In genomic region chr1:155645024-155645423, GRCh38 we compare ENCODE assay signal across 21 cellular contexts. TPM values are rescaled to one million over a fixed set of nuclear protein-coding genes. Genes with fewer than 3 reads are reported as not detected.
DNase-seq lines count a peak whose midpoint lies in the region; ATAC-seq, FAIRE-seq and TF ChIP-seq lines count a peak whose summit lies in the region.
"Had no signal": no experiment of that assay in that cellular context is flagged by ENCODE, and none has a peak within 500 bp of the region (broad histone marks: within the 10 kb centered on the region; RNA-seq: fewer than 3 reads in every experiment).

No MANE protein-coding gene starts in this region.

- H3K36me3 Mint-ChIP-seq in activated CD4-positive, alpha-beta T cell treated with anti-CD3 and anti-CD28 coated beads, Interleukin-2, amount 10 ng/mL, durations not matched to agents 7 days and 5 days (ENCODE audit: low read depth), result peaks cover 12% of the 10 kb centered on the region
- peaks cover 6% of the 10 kb centered on the region for H3K36me3 Mint-ChIP-seq in activated naive CD8-positive, alpha-beta T cell treated with anti-CD3 and anti-CD28 coated beads for 36 hours

- H3K27me3 ChIP-seq in HepG2 (ENCODE audit: control insufficient read depth in 1 of 2, insufficient read depth in 2 of 2, low read length in 2 of 2), result no peaks in the 10 kb centered on the region
- H3K27me3 ChIP-seq in right lobe of liver, result no peaks in the 10 kb centered on the region
- H3K27me3 ChIP-seq in aorta (ENCODE audit: control insufficient read depth in 1 of 2, insufficient read depth in 2 of 2, low read length in 1 of 2), result no peaks in the 10 kb centered on the region
- H3K27me3 ChIP-seq: gastroesophageal sphincter, left lung had no signal

- no peak overlapping the region for H3K4me2 ChIP-seq in HepG2 (ENCODE audit: low read depth, low read length)

- 52% methylated on average over 1 of the region's 1 CpG for WGBS in HepG2 (ENCODE audit: low lambda C conversion rate)
- 88% methylated on average over 1 of the region's 1 CpG for whole genome bisulfite sequencing in right lobe of liver (ENCODE audit: insufficient coverage, low coverage, low lambda C conversion rate, missing lambda C conversion rate)
- 53 to 74% methylated on average over 1 of the region's 1 CpG for WGBS in aorta, 2 donors

- no peaks in the 10 kb centered on the region for H3K79me2 ChIP-seq in HepG2 (ENCODE audit: insufficient read depth, low read length)

- H3K27me3 Mint-ChIP-seq in activated CD4-positive, alpha-beta T cell treated with anti-CD3 and anti-CD28 coated beads, Interleukin-2, amount 10 ng/mL, durations not matched to agents 7 days and 5 days, result peaks cover under 1% of the 10 kb centered on the region
- no peaks in the 10 kb centered on the region for H3K27me3 Mint-ChIP-seq in activated naive CD8-positive, alpha-beta T cell treated with anti-CD3 and anti-CD28 coated beads for 36 hours

- no peak for TF ChIP-seq RAD21 in HepG2 (CRISPR knock-in tag; IDR thresholded peaks at IDR 0.05)

- H3K27ac ChIP-seq in HepG2 (ENCODE audit: extremely low read length, insufficient read depth, low read length) (no peak overlapping the region), right lobe of liver (no peak overlapping the region), aorta (ENCODE audit: low read depth in 1 of 2, low read length in 2 of 2) (peak overlapping the region; percentile 69 to 78)
- H3K27ac ChIP-seq: left lung had no signal

- no peak for FAIRE-seq in HepG2 (lab: Jason Lieb, UNC)
- FAIRE-seq: bronchial epithelial cell, endothelial cell of umbilical vein had no signal

- H3K9me3 ChIP-seq in HepG2 (ENCODE audit: low read length) (peaks cover 30% of the 10 kb centered on the region), right lobe of liver (peaks cover 0 to 6% (median 0%) of the 10 kb centered on the region in 4 donors), aorta (ENCODE audit: control insufficient read depth, low read length) (peaks cover 2% of the 10 kb centered on the region)

- CTCF ChIA-PET in HepG2 (lab: Yijun Ruan, JAX; ENCODE audit: low intra/inter-chr PET ratio, low total read pairs), result no interaction called here
- CTCF ChIA-PET in activated CD4-positive, alpha-beta T cell treated with anti-CD3 and anti-CD28 coated beads, Interleukin-2, amount 10 ng/mL, durations not matched to agents 7 days and 5 days (lab: Charles Lee), result interaction anchor here (0.6 kb wide), 1 partner anchor 288 kb away, joined by 5 read pairs; no protein-coding TSS in a partner anchor

- TF ChIP-seq POLR2A in HepG2 (IDR thresholded peaks at IDR 0.05; ENCODE audit: insufficient read depth in 1 of 2, low read depth in 2 of 2, low read length in 2 of 2), result no peak
- TF ChIP-seq POLR2A in right lobe of liver (IDR thresholded peaks at IDR 0.05), result no peak

- in situ Hi-C loops in HepG2 (cut with HindIII; ENCODE audit: extremely low pct_ligation_motif_present, low pct_unique_long_range_greater_than_20kb), result no loop called here
- in situ Hi-C loops in SK-MEL-5 (cut with HindIII; ENCODE audit: low pct_unique_long_range_greater_than_20kb, low sequenced_read_pairs), result no loop called here

- DNase-seq in HepG2 (ENCODE audit: low spot score) (no peak), right lobe of liver (no peak), SK-MEL-5 (ENCODE audit: low read depth, low spot score) (peak; percentile 29), fibroblast of the aortic adventitia (ENCODE audit: low read depth) (peak; percentile 55), aorta (no peak)
- no peak for DNase-seq in activated CD4-positive, alpha-beta T cell treated with anti-CD3 and anti-CD28 coated beads, Interleukin-2, amount 10 ng/mL, durations not matched to agents 7 days and 5 days
- no peak for DNase-seq in activated naive CD8-positive, alpha-beta T cell treated with anti-CD3 and anti-CD28 coated beads for 36 hours
- DNase-seq: activated CD4-positive, alpha-beta memory T cell treated with anti-CD3 and anti-CD28 coated beads, Interleukin-2, amount 10 ng/mL, durations not matched to agents 7 days and 5 days; activated naive CD4-positive, alpha-beta T cell treated with anti-CD3 and anti-CD28 coated beads, Interleukin-2, amount 50 U/mL, for 16 hours; activated T-cell treated with anti-CD3 and anti-CD28 coated beads, Interleukin-2, amount 50 U/mL, for 24 hours; CD4-positive, alpha-beta memory T cell; left lung; NCI-H1436 treated with DMSO at 0.1 percent for 48 hours; occipital lobe; stimulated activated naive CD8-positive, alpha-beta T cell treated with anti-CD3 and anti-CD28 coated beads, Interleukin-15, Interleukin-2, amounts not matched to agents 100 U/mL and 50 U/mL, for 24 hours; T-helper 2 cell had no signal

- H3K4me3 ChIP-seq in HepG2 (replicated peaks in 1 of 3; ENCODE audit: insufficient read depth in 1 of 3, low read depth in 2 of 3, low read length in 3 of 3) (no peak overlapping the region), right lobe of liver (no peak overlapping the region), fibroblast of the aortic adventitia (ENCODE audit: low read depth, low read length) (peak overlapping the region; percentile 35), aorta (ENCODE audit: low read length in 2 of 2) (no peak overlapping the region)
- H3K4me3 ChIP-seq: gastroesophageal sphincter, left lung had no signal

- no peak overlapping the region for H3K4me3 Mint-ChIP-seq in activated CD4-positive, alpha-beta T cell treated with anti-CD3 and anti-CD28 coated beads, Interleukin-2, amount 10 ng/mL, durations not matched to agents 7 days and 5 days
- no peak overlapping the region for H3K4me3 Mint-ChIP-seq in activated naive CD8-positive, alpha-beta T cell treated with anti-CD3 and anti-CD28 coated beads for 36 hours
- H3K4me3 Mint-ChIP-seq: activated CD4-positive, alpha-beta memory T cell treated with anti-CD3 and anti-CD28 coated beads, Interleukin-2, amount 10 ng/mL, durations not matched to agents 7 days and 5 days; activated T-cell treated with anti-CD3 and anti-CD28 coated beads, Interleukin-2, amount 50 U/mL, for 24 hours; CD4-positive, alpha-beta memory T cell; WTC11 had no signal

- intact Hi-C loops in HepG2 (cut with micrococcal nuclease; ENCODE audit: unreplicated experiment) (no loop called here), right lobe of liver (cut with DNase I) (no loop called here), aorta (cut with DNase I) (loop anchor here in 1 of 2 donors (10.0 kb wide), 1 partner anchor 390 kb away; the partner anchor contains the start of gene ENTREP3)

- H4K20me1 ChIP-seq in HepG2 (ENCODE audit: insufficient read depth, low read length), result no peaks in the 10 kb centered on the region

- POLR2A ChIA-PET in HepG2 (lab: Yijun Ruan, JAX), result no interaction called here
- POLR2A ChIA-PET in activated CD4-positive, alpha-beta T cell treated with anti-CD3 and anti-CD28 coated beads, Interleukin-2, amount 10 ng/mL, durations not matched to agents 7 days and 5 days (lab: Charles Lee), result no interaction called here

- no peak overlapping the region for H3K9ac ChIP-seq in HepG2 (ENCODE audit: insufficient read depth, low read depth, low read length)

- TF ChIP-seq CTCF in HepG2 (CRISPR knock-in tag; IDR thresholded peaks at IDR 0.05), result no peak
- no peak for TF ChIP-seq CTCF in right lobe of liver (IDR thresholded peaks at IDR 0.05)
- no peak for TF ChIP-seq CTCF in fibroblast of the aortic adventitia (IDR thresholded peaks at IDR 0.05; ENCODE audit: insufficient read depth, low read length)

- H2AFZ ChIP-seq in HepG2 (ENCODE audit: low read length), result no peak overlapping the region

- no peak for ATAC-seq in HepG2
- ATAC-seq in right lobe of liver, result no peak
- no peak for ATAC-seq in aorta (ENCODE audit: low FRiP score)
- no peak for ATAC-seq in GM21515 (IDR thresholded peaks at IDR 0.05; ENCODE audit: unreplicated experiment)
- ATAC-seq: gastroesophageal sphincter; left lung; stimulated activated naive CD8-positive, alpha-beta T cell treated with anti-CD3 and anti-CD28 coated beads, Interleukin-15, Interleukin-2, amounts not matched to agents 100 U/mL and 50 U/mL, for 24 hours; WTC11 had no signal

- no peak overlapping the region for H3K27ac Mint-ChIP-seq in activated CD4-positive, alpha-beta T cell treated with anti-CD3 and anti-CD28 coated beads, Interleukin-2, amount 10 ng/mL, durations not matched to agents 7 days and 5 days
- H3K27ac Mint-ChIP-seq in activated naive CD8-positive, alpha-beta T cell treated with anti-CD3 and anti-CD28 coated beads for 36 hours, result no peak overlapping the region
- H3K27ac Mint-ChIP-seq: activated CD4-positive, alpha-beta memory T cell treated with anti-CD3 and anti-CD28 coated beads, Interleukin-2, amount 10 ng/mL, durations not matched to agents 7 days and 5 days; activated T-cell treated with anti-CD3 and anti-CD28 coated beads, Interleukin-2, amount 50 U/mL, for 24 hours; CD4-positive, alpha-beta memory T cell; WTC11 had no signal

- no TSS peak for BruUV-seq in HepG2 (replicated peaks; lab: Mats Ljungman, UMichigan)

- TF ChIP-seq EP300 in HepG2 (IDR thresholded peaks at IDR 0.05; ENCODE audit: low read depth in 2 of 2, low read length in 2 of 2) (no peak), HepG2 (CRISPR knock-in tag; IDR thresholded peaks at IDR 0.05; ENCODE audit: borderline replicate concordance) (no peak)

- H3K4me1 Mint-ChIP-seq in activated CD4-positive, alpha-beta T cell treated with anti-CD3 and anti-CD28 coated beads, Interleukin-2, amount 10 ng/mL, durations not matched to agents 7 days and 5 days, result no peaks in the 10 kb centered on the region
- H3K4me1 Mint-ChIP-seq in activated naive CD8-positive, alpha-beta T cell treated with anti-CD3 and anti-CD28 coated beads for 36 hours, result no peaks in the 10 kb centered on the region
- H3K4me1 Mint-ChIP-seq: CD4-positive, alpha-beta memory T cell had no signal

- peaks cover 56% of the 10 kb centered on the region for H3K4me1 ChIP-seq in HepG2 (ENCODE audit: insufficient read depth, low read length)
- no peaks in the 10 kb centered on the region for H3K4me1 ChIP-seq in right lobe of liver
- no peaks in the 10 kb centered on the region for H3K4me1 ChIP-seq in aorta (ENCODE audit: control insufficient read depth in 1 of 2, insufficient read depth in 2 of 2, low read length in 2 of 2)

- H3K36me3 ChIP-seq in HepG2 (replicated peaks in 1 of 2; ENCODE audit: control insufficient read depth in 1 of 2, insufficient read depth in 2 of 2, low read length in 2 of 2) (no peaks in the 10 kb centered on the region), right lobe of liver (no peaks in the 10 kb centered on the region), aorta (ENCODE audit: control insufficient read depth in 1 of 2, insufficient read depth in 2 of 2, low read length in 1 of 2) (no peaks in the 10 kb centered on the region)
- H3K36me3 ChIP-seq: gastroesophageal sphincter, left lung had no signal

- peaks cover 31% of the 10 kb centered on the region for H3K9me3 Mint-ChIP-seq in activated CD4-positive, alpha-beta T cell treated with anti-CD3 and anti-CD28 coated beads, Interleukin-2, amount 10 ng/mL, durations not matched to agents 7 days and 5 days
- peaks cover 14% of the 10 kb centered on the region for H3K9me3 Mint-ChIP-seq in activated naive CD8-positive, alpha-beta T cell treated with anti-CD3 and anti-CD28 coated beads for 36 hours

RNA-seq across cellular contexts. Expression of gene MSTO1, which starts 35.0 kb away (rescaled TPM):
- 12.1 and 25.3 TPM in 2 replicates for total RNA-seq in HepG2 (2016; rRNA removed; fragmentation: Illumina TruSeq; extraction: Trizol)
- total RNA-seq in HepG2 (2016; cell fraction: cytosol; rRNA removed; fragmentation: Illumina TruSeq; extraction: Trizol; ENCODE audit: low read depth), result 10.5 and 12.0 TPM in 2 replicates
- 9.2 and 25.2 TPM in 2 replicates for total RNA-seq in HepG2 (2016; cell fraction: insoluble cytoplasmic fraction; rRNA removed; fragmentation: Illumina TruSeq; extraction: Trizol)
- total RNA-seq in HepG2 (2016; cell fraction: membrane; rRNA removed; fragmentation: Illumina TruSeq; extraction: Trizol), result 7.8 and 8.3 TPM in 2 replicates
- 34.8 and 45.0 TPM in 2 replicates for total RNA-seq in HepG2 (2016; cell fraction: nucleus; rRNA removed; fragmentation: Illumina TruSeq; extraction: Trizol)
- 19.1 and 25.5 TPM in 2 replicates for polyA plus RNA-seq in HepG2 (2011; rRNA removed)
- polyA plus RNA-seq in HepG2 (2011; cell fraction: cytosol; rRNA removed), result 6.8 and 9.3 TPM in 2 replicates
- 164 and 167 TPM in 2 replicates for polyA plus RNA-seq in HepG2 (2011; cell fraction: nucleus; rRNA removed)
- 23.7 and 26.2 TPM in 2 replicates for polyA plus RNA-seq in HepG2 (2012)
- 3.7 and 3.9 TPM in 2 replicates for polyA plus RNA-seq in HepG2 (2016; cell fraction: cytosol; fragmentation: Illumina TruSeq; extraction: Trizol; ENCODE audit: low read depth)
- 14.4 and 17.9 TPM in 2 replicates for polyA plus RNA-seq in HepG2 (2016; cell fraction: insoluble cytoplasmic fraction; fragmentation: Illumina TruSeq; extraction: Trizol; ENCODE audit: low read depth)
- polyA plus RNA-seq in HepG2 (2016; cell fraction: membrane; fragmentation: Illumina TruSeq; extraction: Trizol; ENCODE audit: low read depth), result 7.6 and 7.8 TPM in 2 replicates
- polyA plus RNA-seq in HepG2 (2016; cell fraction: nucleus; fragmentation: Illumina TruSeq; extraction: Trizol; ENCODE audit: insufficient read depth, low read depth), result 109 and 113 TPM in 2 replicates
- polyA minus RNA-seq in HepG2 (2011; rRNA and poly(A)+ RNA removed; ENCODE audit: low replicate concordance), result 49.0 and 66.8 TPM in 2 replicates
- 4.6 and 5.2 TPM in 2 replicates for polyA minus RNA-seq in HepG2 (2011; cell fraction: cytosol; rRNA and poly(A)+ RNA removed)
- 90.0 and 98.8 TPM in 2 replicates for polyA minus RNA-seq in HepG2 (2011; cell fraction: nucleus; rRNA and poly(A)+ RNA removed)
- 10 to 100 TPM in 5 of 6 experiments, 1 to 10 TPM in 1; 9.5 to 22.0 (median 16.7) TPM for total RNA-seq in right lobe of liver
- total RNA-seq in SK-MEL-5 (2014; rRNA removed; shearing (Covaris generic)), result 31.6 and 34.0 TPM in 2 replicates
- polyA plus RNA-seq in SK-MEL-5 (2015; cell fraction: cytosol; rRNA removed), result 22.9 and 24.9 TPM in 2 replicates
- polyA plus RNA-seq in SK-MEL-5 (2015; cell fraction: nucleus; rRNA removed), result 361 and 447 TPM in 2 replicates
- total RNA-seq in fibroblast of the aortic adventitia (ENCODE audit: low replicate concordance), result 14.0 and 30.5 TPM in 2 replicates
- total RNA-seq in aorta, result 10 to 100 TPM; 44.2 to 46.5 TPM
- polyA plus RNA-seq in aorta, result 10 to 100 TPM in 1 of 2 donors, 1 to 10 TPM in 1; 7.6 to 52.0 TPM
- 10 to 100 TPM; 61.5 to 64.5 TPM for total RNA-seq in activated CD4-positive, alpha-beta T cell treated with anti-CD3 and anti-CD28 coated beads, Interleukin-2, amount 10 ng/mL, durations not matched to agents 7 days and 5 days
- total RNA-seq in activated naive CD8-positive, alpha-beta T cell treated with anti-CD3 and anti-CD28 coated beads for 36 hours, result 10 to 100 TPM; 85.1 to 99.1 TPM

RNA-seq across cellular contexts. Expression of gene YY1AP1, which starts 43.5 kb away (rescaled TPM):
- total RNA-seq in HepG2 (2016; rRNA removed; fragmentation: Illumina TruSeq; extraction: Trizol) (28.5 and 33.9 TPM in 2 replicates), right lobe of liver (10 to 100 TPM; 24.3 to 37.2 (median 28.9) TPM), fibroblast of the aortic adventitia (ENCODE audit: low replicate concordance) (25.7 and 54.6 TPM in 2 replicates), aorta (10 to 100 TPM; 73.6 to 84.3 TPM)
- 158 and 165 TPM in 2 replicates for total RNA-seq in HepG2 (2016; cell fraction: cytosol; rRNA removed; fragmentation: Illumina TruSeq; extraction: Trizol; ENCODE audit: low read depth)
- total RNA-seq in HepG2 (2016; cell fraction: insoluble cytoplasmic fraction; rRNA removed; fragmentation: Illumina TruSeq; extraction: Trizol), result 27.8 and 28.0 TPM in 2 replicates
- 38.7 and 52.1 TPM in 2 replicates for total RNA-seq in HepG2 (2016; cell fraction: membrane; rRNA removed; fragmentation: Illumina TruSeq; extraction: Trizol)
- total RNA-seq in HepG2 (2016; cell fraction: nucleus; rRNA removed; fragmentation: Illumina TruSeq; extraction: Trizol), result 24.4 and 25.8 TPM in 2 replicates
- polyA plus RNA-seq in HepG2 (2011; rRNA removed) (58.3 and 69.4 TPM in 2 replicates), aorta (10 to 100 TPM; 28.0 to 51.3 TPM)
- 44.0 and 71.4 TPM in 2 replicates for polyA plus RNA-seq in HepG2 (2011; cell fraction: cytosol; rRNA removed)
- 54.4 and 59.2 TPM in 2 replicates for polyA plus RNA-seq in HepG2 (2011; cell fraction: nucleus; rRNA removed)
- polyA plus RNA-seq in HepG2 (2012), result 28.7 and 30.1 TPM in 2 replicates
- polyA plus RNA-seq in HepG2 (2016; cell fraction: cytosol; fragmentation: Illumina TruSeq; extraction: Trizol; ENCODE audit: low read depth), result 6.7 and 6.8 TPM in 2 replicates
- 43.4 and 51.4 TPM in 2 replicates for polyA plus RNA-seq in HepG2 (2016; cell fraction: insoluble cytoplasmic fraction; fragmentation: Illumina TruSeq; extraction: Trizol; ENCODE audit: low read depth)
- 18.2 and 18.4 TPM in 2 replicates for polyA plus RNA-seq in HepG2 (2016; cell fraction: membrane; fragmentation: Illumina TruSeq; extraction: Trizol; ENCODE audit: low read depth)
- 64.0 and 67.4 TPM in 2 replicates for polyA plus RNA-seq in HepG2 (2016; cell fraction: nucleus; fragmentation: Illumina TruSeq; extraction: Trizol; ENCODE audit: insufficient read depth, low read depth)
- 40.5 and 74.2 TPM in 2 replicates for polyA minus RNA-seq in HepG2 (2011; rRNA and poly(A)+ RNA removed; ENCODE audit: low replicate concordance)
- polyA minus RNA-seq in HepG2 (2011; cell fraction: cytosol; rRNA and poly(A)+ RNA removed), result 25.3 and 29.9 TPM in 2 replicates
- 33.9 and 68.1 TPM in 2 replicates for polyA minus RNA-seq in HepG2 (2011; cell fraction: nucleus; rRNA and poly(A)+ RNA removed)
- 24.9 and 26.2 TPM in 2 replicates for total RNA-seq in SK-MEL-5 (2014; rRNA removed; shearing (Covaris generic))
- 47.2 and 61.8 TPM in 2 replicates for polyA plus RNA-seq in SK-MEL-5 (2015; cell fraction: cytosol; rRNA removed)
- 71.7 and 105 TPM in 2 replicates for polyA plus RNA-seq in SK-MEL-5 (2015; cell fraction: nucleus; rRNA removed)
- total RNA-seq in activated CD4-positive, alpha-beta T cell treated with anti-CD3 and anti-CD28 coated beads, Interleukin-2, amount 10 ng/mL, durations not matched to agents 7 days and 5 days, result 10 to 100 TPM; 68.9 to 81.9 TPM
- total RNA-seq in activated naive CD8-positive, alpha-beta T cell treated with anti-CD3 and anti-CD28 coated beads for 36 hours, result 10 to 100 TPM; 66.8 to 67.0 TPM

RNA-seq across cellular contexts. Expression of gene DAP3, which starts 43.9 kb away (rescaled TPM):
- total RNA-seq in HepG2 (2016; rRNA removed; fragmentation: Illumina TruSeq; extraction: Trizol) (133 and 153 TPM in 2 replicates), right lobe of liver (100 to 1,000 TPM in 2 of 6 experiments, 10 to 100 TPM in 4; 53.9 to 136 (median 65.7) TPM), fibroblast of the aortic adventitia (ENCODE audit: low replicate concordance) (73.7 and 129 TPM in 2 replicates), aorta (10 to 100 TPM; 67.5 to 76.7 TPM)
- 76.4 and 78.3 TPM in 2 replicates for total RNA-seq in HepG2 (2016; cell fraction: cytosol; rRNA removed; fragmentation: Illumina TruSeq; extraction: Trizol; ENCODE audit: low read depth)
- 131 and 149 TPM in 2 replicates for total RNA-seq in HepG2 (2016; cell fraction: insoluble cytoplasmic fraction; rRNA removed; fragmentation: Illumina TruSeq; extraction: Trizol)
- 125 and 128 TPM in 2 replicates for total RNA-seq in HepG2 (2016; cell fraction: membrane; rRNA removed; fragmentation: Illumina TruSeq; extraction: Trizol)
- 85.3 and 87.5 TPM in 2 replicates for total RNA-seq in HepG2 (2016; cell fraction: nucleus; rRNA removed; fragmentation: Illumina TruSeq; extraction: Trizol)
- polyA plus RNA-seq in HepG2 (2011; rRNA removed) (123 and 129 TPM in 2 replicates), aorta (10 to 100 TPM; 56.1 to 59.1 TPM)
- 110 and 124 TPM in 2 replicates for polyA plus RNA-seq in HepG2 (2011; cell fraction: cytosol; rRNA removed)
- 81.2 and 89.4 TPM in 2 replicates for polyA plus RNA-seq in HepG2 (2011; cell fraction: nucleus; rRNA removed)
- polyA plus RNA-seq in HepG2 (2012), result 102 and 105 TPM in 2 replicates
- polyA plus RNA-seq in HepG2 (2016; cell fraction: cytosol; fragmentation: Illumina TruSeq; extraction: Trizol; ENCODE audit: low read depth), result 74.8 and 88.6 TPM in 2 replicates
- polyA plus RNA-seq in HepG2 (2016; cell fraction: insoluble cytoplasmic fraction; fragmentation: Illumina TruSeq; extraction: Trizol; ENCODE audit: low read depth), result 170 TPM in 2 replicates
- polyA plus RNA-seq in HepG2 (2016; cell fraction: membrane; fragmentation: Illumina TruSeq; extraction: Trizol; ENCODE audit: low read depth), result 103 and 106 TPM in 2 replicates
- 170 and 180 TPM in 2 replicates for polyA plus RNA-seq in HepG2 (2016; cell fraction: nucleus; fragmentation: Illumina TruSeq; extraction: Trizol; ENCODE audit: insufficient read depth, low read depth)
- 121 and 292 TPM in 2 replicates for polyA minus RNA-seq in HepG2 (2011; rRNA and poly(A)+ RNA removed; ENCODE audit: low replicate concordance)
- 66.4 and 67.5 TPM in 2 replicates for polyA minus RNA-seq in HepG2 (2011; cell fraction: cytosol; rRNA and poly(A)+ RNA removed)
- 105 and 137 TPM in 2 replicates for polyA minus RNA-seq in HepG2 (2011; cell fraction: nucleus; rRNA and poly(A)+ RNA removed)
- 71.9 and 75.6 TPM in 2 replicates for total RNA-seq in SK-MEL-5 (2014; rRNA removed; shearing (Covaris generic))
- 143 and 146 TPM in 2 replicates for polyA plus RNA-seq in SK-MEL-5 (2015; cell fraction: cytosol; rRNA removed)
- polyA plus RNA-seq in SK-MEL-5 (2015; cell fraction: nucleus; rRNA removed), result 278 and 476 TPM in 2 replicates
- total RNA-seq in activated CD4-positive, alpha-beta T cell treated with anti-CD3 and anti-CD28 coated beads, Interleukin-2, amount 10 ng/mL, durations not matched to agents 7 days and 5 days, result 100 to 1,000 TPM; 123 to 129 TPM
- 100 to 1,000 TPM; 148 to 151 TPM for total RNA-seq in activated naive CD8-positive, alpha-beta T cell treated with anti-CD3 and anti-CD28 coated beads for 36 hours

Comparison
In these comparisons a context has a peak if more than half of its experiments do, and no peak if none do; other contexts are left out.
1. DNase-seq: peak in SK-MEL-5 (single experiment) and fibroblast of the aortic adventitia (single experiment); none in HepG2 (single experiment), right lobe of liver (0 of 3), aorta (0 of 2), activated CD4-positive, alpha-beta T cell treated with anti-CD3 and anti-CD28 coated beads, Interleukin-2, amount 10 ng/mL, durations not matched to agents 7 days and 5 days (single experiment) and activated naive CD8-positive, alpha-beta T cell treated with anti-CD3 and anti-CD28 coated beads for 36 hours (single experiment).
2. H3K27ac ChIP-seq: peak in aorta (2 of 2); none in HepG2 (single experiment) and right lobe of liver (0 of 3).